Comparison of ENCODE assay signal across 32 cellular contexts in the genomic region with DNA sequence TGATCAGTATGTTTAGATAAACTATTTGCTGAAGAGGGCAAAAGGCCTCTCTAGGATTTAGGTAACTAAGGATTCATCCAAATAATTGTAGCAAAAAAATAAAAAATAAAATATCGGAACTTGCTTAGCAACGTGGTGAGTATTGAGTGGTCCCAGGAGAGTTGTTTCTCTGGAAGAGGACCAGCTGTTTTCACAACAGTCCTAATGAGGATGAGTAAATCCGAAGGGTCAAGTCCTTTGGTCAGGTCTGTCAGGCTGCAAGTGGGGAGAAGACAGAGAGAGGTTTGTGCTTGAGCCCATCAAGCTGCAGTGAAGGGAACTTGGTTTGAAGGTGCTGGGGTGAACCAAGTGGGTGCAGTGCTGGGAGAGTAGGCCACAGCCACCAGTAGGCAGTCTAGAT.
"Had no signal": no experiment of that assay in that cellular context is flagged by ENCODE, and none has a peak within 500 bp of the region (broad histone marks: within the 10 kb centered on the region; RNA-seq: fewer than 3 reads in every experiment).

No MANE protein-coding gene starts in this region.

- H3K9me3 ChIP-seq: esophagus muscularis mucosa, gastroesophageal sphincter, thyroid gland, upper lobe of left lung, vagina had no signal

- H3K4me3 ChIP-seq: esophagus muscularis mucosa, gastroesophageal sphincter, thyroid gland, upper lobe of left lung, vagina had no signal

- H3K27me3 Mint-ChIP-seq: activated CD4-positive, alpha-beta memory T cell treated with anti-CD3 and anti-CD28 coated beads, Interleukin-2, amount 10 ng/mL, durations not matched to agents 7 days and 5 days; activated CD4-positive, alpha-beta T cell treated with anti-CD3 and anti-CD28 coated beads, Interleukin-2, amount 10 ng/mL, durations not matched to agents 7 days and 5 days; activated naive CD4-positive, alpha-beta T cell treated with anti-CD3 and anti-CD28 coated beads, Interleukin-2, amount 10 ng/mL, durations not matched to agents 7 days and 5 days; activated naive CD8-positive, alpha-beta T cell treated with anti-CD3 and anti-CD28 coated beads, Interleukin-2, amount 10 ng/mL, durations not matched to agents 7 days and 5 days; activated T-cell treated with anti-CD3 and anti-CD28 coated beads, Interleukin-2, amount 50 U/mL, for 24 hours; stimulated activated memory B cell treated with anti-CD40 and anti-IgM and Interleukin-4, amounts not matched to agents 10 μg/mL and 1 μg/mL and 100 μg/mL, for 72 hours; stimulated activated naive CD8-positive, alpha-beta T cell treated with anti-CD3 and anti-CD28 coated beads, Interleukin-15, amount 100 ng/mL, for 72 hours had no signal

- H3K27ac Mint-ChIP-seq: activated CD4-positive, alpha-beta memory T cell treated with anti-CD3 and anti-CD28 coated beads, Interleukin-2, amount 10 ng/mL, durations not matched to agents 7 days and 5 days; activated CD4-positive, alpha-beta T cell treated with anti-CD3 and anti-CD28 coated beads, Interleukin-2, amount 10 ng/mL, durations not matched to agents 7 days and 5 days; activated naive CD4-positive, alpha-beta T cell treated with anti-CD3 and anti-CD28 coated beads, Interleukin-2, amount 10 ng/mL, durations not matched to agents 7 days and 5 days; activated naive CD8-positive, alpha-beta T cell treated with anti-CD3 and anti-CD28 coated beads, Interleukin-2, amount 10 ng/mL, durations not matched to agents 7 days and 5 days; activated T-cell treated with anti-CD3 and anti-CD28 coated beads, Interleukin-2, amount 50 U/mL, for 24 hours; immature natural killer cell; mesothelial cell of epicardium; naive thymus-derived CD8-positive, alpha-beta T cell; stimulated activated memory B cell treated with anti-CD40 and anti-IgM and Interleukin-4, amounts not matched to agents 10 μg/mL and 1 μg/mL and 100 μg/mL, for 72 hours; stimulated activated naive CD8-positive, alpha-beta T cell treated with anti-CD3 and anti-CD28 coated beads, Interleukin-15, amount 100 ng/mL, for 72 hours had no signal

- H3K36me3 Mint-ChIP-seq: activated naive CD4-positive, alpha-beta T cell treated with anti-CD3 and anti-CD28 coated beads, Interleukin-2, amount 10 ng/mL, durations not matched to agents 7 days and 5 days; activated naive CD8-positive, alpha-beta T cell treated with anti-CD3 and anti-CD28 coated beads, Interleukin-2, amount 10 ng/mL, durations not matched to agents 7 days and 5 days; immature natural killer cell; mesothelial cell of epicardium; naive thymus-derived CD8-positive, alpha-beta T cell; stimulated activated memory B cell treated with anti-CD40 and anti-IgM and Interleukin-4, amounts not matched to agents 10 μg/mL and 1 μg/mL and 100 μg/mL, for 72 hours had no signal

- H3K4me1 Mint-ChIP-seq: activated CD4-positive, alpha-beta memory T cell treated with anti-CD3 and anti-CD28 coated beads, Interleukin-2, amount 10 ng/mL, durations not matched to agents 7 days and 5 days; activated CD4-positive, alpha-beta T cell treated with anti-CD3 and anti-CD28 coated beads, Interleukin-2, amount 10 ng/mL, durations not matched to agents 7 days and 5 days; activated naive CD4-positive, alpha-beta T cell treated with anti-CD3 and anti-CD28 coated beads, Interleukin-2, amount 10 ng/mL, durations not matched to agents 7 days and 5 days; activated naive CD8-positive, alpha-beta T cell treated with anti-CD3 and anti-CD28 coated beads, Interleukin-2, amount 10 ng/mL, durations not matched to agents 7 days and 5 days; central memory CD8-positive, alpha-beta T cell; immature natural killer cell; mesothelial cell of epicardium; naive thymus-derived CD8-positive, alpha-beta T cell; stimulated activated memory B cell treated with anti-CD40 and anti-IgM and Interleukin-4, amounts not matched to agents 10 μg/mL and 1 μg/mL and 100 μg/mL, for 72 hours; stimulated activated naive CD8-positive, alpha-beta T cell treated with anti-CD3 and anti-CD28 coated beads, Interleukin-15, amount 100 ng/mL, for 72 hours had no signal

- H3K27ac ChIP-seq: esophagus muscularis mucosa, gastroesophageal sphincter, thyroid gland, upper lobe of left lung, vagina had no signal

- H3K4me3 Mint-ChIP-seq: activated CD4-positive, alpha-beta memory T cell treated with anti-CD3 and anti-CD28 coated beads, Interleukin-2, amount 10 ng/mL, durations not matched to agents 7 days and 5 days; activated CD4-positive, alpha-beta T cell treated with anti-CD3 and anti-CD28 coated beads, Interleukin-2, amount 10 ng/mL, durations not matched to agents 7 days and 5 days; activated naive CD4-positive, alpha-beta T cell treated with anti-CD3 and anti-CD28 coated beads, Interleukin-2, amount 10 ng/mL, durations not matched to agents 7 days and 5 days; activated naive CD8-positive, alpha-beta T cell treated with anti-CD3 and anti-CD28 coated beads, Interleukin-2, amount 10 ng/mL, durations not matched to agents 7 days and 5 days; activated T-cell treated with anti-CD3 and anti-CD28 coated beads, Interleukin-2, amount 50 U/mL, for 24 hours; central memory CD8-positive, alpha-beta T cell; immature natural killer cell; mesothelial cell of epicardium; naive thymus-derived CD8-positive, alpha-beta T cell; stimulated activated memory B cell treated with anti-CD40 and anti-IgM and Interleukin-4, amounts not matched to agents 10 μg/mL and 1 μg/mL and 100 μg/mL, for 72 hours; stimulated activated naive CD8-positive, alpha-beta T cell treated with anti-CD3 and anti-CD28 coated beads, Interleukin-15, amount 100 ng/mL, for 72 hours had no signal

- H3K27me3 ChIP-seq: esophagus muscularis mucosa, gastroesophageal sphincter, thyroid gland, upper lobe of left lung, vagina had no signal

- H3K36me3 ChIP-seq: esophagus muscularis mucosa, gastroesophageal sphincter, thyroid gland, upper lobe of left lung, vagina had no signal

- H3K4me1 ChIP-seq: esophagus muscularis mucosa, upper lobe of left lung, vagina had no signal

- H3K9me3 Mint-ChIP-seq: activated CD4-positive, alpha-beta memory T cell treated with anti-CD3 and anti-CD28 coated beads, Interleukin-2, amount 10 ng/mL, durations not matched to agents 7 days and 5 days; activated CD4-positive, alpha-beta T cell treated with anti-CD3 and anti-CD28 coated beads, Interleukin-2, amount 10 ng/mL, durations not matched to agents 7 days and 5 days; activated naive CD4-positive, alpha-beta T cell treated with anti-CD3 and anti-CD28 coated beads, Interleukin-2, amount 10 ng/mL, durations not matched to agents 7 days and 5 days; activated naive CD8-positive, alpha-beta T cell treated with anti-CD3 and anti-CD28 coated beads, Interleukin-2, amount 10 ng/mL, durations not matched to agents 7 days and 5 days; activated T-cell treated with anti-CD3 and anti-CD28 coated beads, Interleukin-2, amount 50 U/mL, for 24 hours; mesothelial cell of epicardium; stimulated activated memory B cell treated with anti-CD40 and anti-IgM and Interleukin-4, amounts not matched to agents 10 μg/mL and 1 μg/mL and 100 μg/mL, for 72 hours; stimulated activated naive CD8-positive, alpha-beta T cell treated with anti-CD3 and anti-CD28 coated beads, Interleukin-15, amount 100 ng/mL, for 72 hours had no signal

- ATAC-seq: gastroesophageal sphincter; left colon; naive thymus-derived CD8-positive, alpha-beta T cell; right cardiac atrium; stimulated activated memory B cell treated with anti-CD40 and anti-IgM and Interleukin-4, amounts not matched to agents 10 μg/mL and 1 μg/mL and 100 μg/mL, for 72 hours; stimulated activated naive CD8-positive, alpha-beta T cell treated with anti-CD3 and anti-CD28 coated beads, Interleukin-15, amount 100 ng/mL, for 72 hours had no signal

- DNase-seq: activated CD4-positive, alpha-beta memory T cell treated with anti-CD3 and anti-CD28 coated beads, Interleukin-2, amount 10 ng/mL, durations not matched to agents 7 days and 5 days; activated CD4-positive, alpha-beta T cell treated with anti-CD3 and anti-CD28 coated beads, Interleukin-2, amount 10 ng/mL, durations not matched to agents 7 days and 5 days; activated CD4-positive, CD25-positive, alpha-beta regulatory T cell treated with anti-CD3 and anti-CD28 coated beads, Interleukin-2, amount 50 U/mL, for 72 hours; activated CD8-positive, alpha-beta memory T cell treated with anti-CD3 and anti-CD28 coated beads, Interleukin-2, amount 50 U/mL, for 48 hours; activated gamma-delta T cell; activated naive CD4-positive, alpha-beta T cell treated with anti-CD3 and anti-CD28 coated beads, Interleukin-2, amount 10 ng/mL, durations not matched to agents 7 days and 5 days; activated naive CD8-positive, alpha-beta T cell treated with anti-CD3 and anti-CD28 coated beads, Interleukin-2, amount 10 ng/mL, durations not matched to agents 7 days and 5 days; activated T-cell treated with anti-CD3 and anti-CD28 coated beads, Interleukin-2, amount 50 U/mL, for 24 hours; dermis blood vessel endothelial cell; effector CD4-positive, alpha-beta T cell; head of caudate nucleus; hippocampal formation; immature natural killer cell; kidney; left colon; mammary epithelial cell; naive thymus-derived CD8-positive, alpha-beta T cell; posterior cingulate gyrus; right cardiac atrium; small intestine; stimulated activated CD4-positive, alpha-beta T cell treated with anti-CD3 and anti-CD28 coated beads, Interleukin-4, amount 100 ng/mL, for 24 hours; stimulated activated CD8-positive, alpha-beta memory T cell treated with anti-CD3 and anti-CD28 coated beads, Interleukin-4, amount 100 ng/mL, for 48 hours; stimulated activated naive CD8-positive, alpha-beta T cell treated with anti-CD3 and anti-CD28 coated beads, Interleukin-15, amount 100 ng/mL, for 72 hours; T-helper 9 cell; thyroid gland; upper lobe of left lung had no signal
